In genomic region chr11:14775897-14776296, GRCh38 we compare ENCODE assay signal across 24 cellular contexts.
"Had no signal": no experiment of that assay in that cellular context is flagged by ENCODE, and none has a peak within 500 bp of the region (broad histone marks: within the 10 kb centered on the region; RNA-seq: fewer than 3 reads in every experiment).

No MANE protein-coding gene starts in this region.

- H3K9me3 ChIP-seq: adrenal gland, Peyer's patch, SJCRH30, SK-N-SH had no signal

- H3K27ac ChIP-seq: adrenal gland, Peyer's patch, RWPE1, SJCRH30 had no signal

- H3K4me3 ChIP-seq: adrenal gland, Peyer's patch, SJCRH30 had no signal

- H3K36me3 ChIP-seq: adrenal gland, Peyer's patch, SJCRH30 had no signal

- H3K4me1 ChIP-seq: adrenal gland, Peyer's patch, SJCRH30 had no signal

- H3K27ac Mint-ChIP-seq: activated CD4-positive, alpha-beta memory T cell treated with anti-CD3 and anti-CD28 coated beads for 36 hours; activated CD4-positive, alpha-beta T cell treated with anti-CD3 and anti-CD28 coated beads, Interleukin-2, amount 10 ng/mL, durations not matched to agents 24 days and 14 days; activated T-cell treated with anti-CD3 and anti-CD28 coated beads, Interleukin-2, amount 50 U/mL, for 24 hours had no signal

- H3K27me3 ChIP-seq: adrenal gland, Peyer's patch, SJCRH30 had no signal

- DNase-seq: activated CD4-positive, alpha-beta memory T cell treated with anti-CD3 and anti-CD28 coated beads for 36 hours; activated CD4-positive, alpha-beta T cell treated with anti-CD3 and anti-CD28 coated beads, Interleukin-2, amount 10 ng/mL, durations not matched to agents 24 days and 14 days; activated CD4-positive, CD25-positive, alpha-beta regulatory T cell treated with anti-CD3 and anti-CD28 coated beads, Interleukin-2, amount 50 U/mL, for 72 hours; activated CD8-positive, alpha-beta memory T cell treated with anti-CD3 and anti-CD28 coated beads, Interleukin-2, amount 50 U/mL, for 4 hours; activated effector memory CD4-positive, alpha-beta T cell treated with anti-CD3 and anti-CD28 coated beads, Interleukin-2, amount 50 U/mL, for 16 hours; activated naive CD4-positive, alpha-beta T cell treated with Interleukin-2 at 50 U/mL for 16 hours; activated naive CD8-positive, alpha-beta T cell treated with anti-CD3 and anti-CD28 coated beads for 36 hours; activated T-cell treated with anti-CD3 and anti-CD28 coated beads, Interleukin-2, amount 50 U/mL, for 24 hours; adrenal gland; anterior cingulate cortex; caudate nucleus; KG1; NCI-H1048; NCI-H146; NCI-H187 treated with DMSO at 0.1 percent for 48 hours; NCI-H2081 treated with DMSO at 0.1 percent for 48 hours; NCI-H446; NCI-H524; Peyer's patch; Right ventricle myocardium superior; SJCRH30; SK-N-SH; T-helper 1 cell had no signal

- H3K9ac ChIP-seq: SK-N-SH had no signal

- H3K4me2 ChIP-seq: SK-N-SH had no signal

- H3K4me3 Mint-ChIP-seq: activated CD4-positive, alpha-beta memory T cell treated with anti-CD3 and anti-CD28 coated beads for 36 hours; activated CD4-positive, alpha-beta T cell treated with anti-CD3 and anti-CD28 coated beads, Interleukin-2, amount 10 ng/mL, durations not matched to agents 24 days and 14 days; activated naive CD8-positive, alpha-beta T cell treated with anti-CD3 and anti-CD28 coated beads for 36 hours; activated T-cell treated with anti-CD3 and anti-CD28 coated beads, Interleukin-2, amount 50 U/mL, for 24 hours had no signal

- H3K27me3 Mint-ChIP-seq: activated CD4-positive, alpha-beta memory T cell treated with anti-CD3 and anti-CD28 coated beads for 36 hours; activated CD4-positive, alpha-beta T cell treated with anti-CD3 and anti-CD28 coated beads, Interleukin-2, amount 10 ng/mL, durations not matched to agents 24 days and 14 days; activated naive CD8-positive, alpha-beta T cell treated with anti-CD3 and anti-CD28 coated beads for 36 hours; activated T-cell treated with anti-CD3 and anti-CD28 coated beads, Interleukin-2, amount 50 U/mL, for 24 hours had no signal
